ENCODE assay signal across 8 cellular contexts in the genomic region with DNA sequence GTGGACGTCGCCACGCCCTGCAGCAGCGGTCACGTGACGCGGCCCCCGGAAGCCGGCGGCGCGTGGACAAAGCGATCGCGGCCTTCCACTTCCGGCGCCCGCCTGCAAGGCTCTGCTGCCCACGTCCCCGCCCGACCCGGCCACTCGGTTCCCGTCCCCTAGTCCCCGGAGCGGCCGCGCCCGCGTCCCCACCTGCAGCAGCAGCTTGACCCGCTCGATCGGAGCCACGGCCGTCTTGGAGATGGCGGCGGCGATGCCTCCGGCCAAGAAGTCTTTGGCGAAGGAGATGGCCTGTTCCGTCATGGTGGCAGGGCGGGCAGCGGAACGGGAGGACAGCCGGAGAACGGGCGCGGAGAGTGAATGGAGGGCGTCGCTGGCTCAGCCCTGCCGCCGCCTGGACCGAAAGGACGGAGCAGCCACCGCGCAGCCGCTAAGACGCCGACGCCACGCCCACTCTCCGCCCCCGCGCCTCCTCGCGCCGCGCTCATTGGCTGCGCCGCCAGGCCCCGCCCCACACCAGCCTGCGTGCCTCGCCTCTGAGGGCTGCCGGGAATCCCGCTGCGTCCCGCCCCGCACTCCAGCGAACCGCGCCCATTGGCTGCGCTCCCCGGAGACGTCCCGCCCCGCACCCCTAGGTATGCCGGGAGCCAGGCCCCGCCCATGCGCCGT. TPM values are rescaled to one million over a fixed set of nuclear protein-coding genes. Genes with fewer than 3 reads are reported as not detected.
DNase-seq lines count a peak whose midpoint lies in the region; ATAC-seq and TF ChIP-seq lines count a peak whose summit lies in the region.

A gene (minus strand): TSS at position 407 of the 669 bp plus-strand sequence. CDS start 104 bp downstream, at position 303.

- peaks cover 16 to 52% (median 34%) of the 10 kb centered on the region in 4 donors for H3K4me1 Mint-ChIP-seq in CD4-positive, alpha-beta memory T cell
- peaks cover 43 to 62% (median 57%) of the 10 kb centered on the region in 4 donors for H3K4me1 Mint-ChIP-seq in naive thymus-derived CD8-positive, alpha-beta T cell
- peaks cover 71% of the 10 kb centered on the region for H3K4me1 Mint-ChIP-seq in stimulated activated naive CD8-positive, alpha-beta T cell treated with anti-CD3 and anti-CD28 coated beads, Interleukin-15, Interleukin-2, amounts not matched to agents 100 ng/mL and 50 ng/mL, for 24 hours (ENCODE audit: low read depth)

- CTCF ChIA-PET in CD4-positive, alpha-beta memory T cell (lab: Charles Lee; ENCODE audit: partially characterized antibody): no interaction called here

- intact Hi-C loops in CD4-positive, alpha-beta memory T cell (cut with micrococcal nuclease): loop anchor here (1.0 kb wide), 7 partner anchors 61 to 1237 kb away; a partner anchor contains a TSS
- intact Hi-C loops in esophagus muscularis mucosa (cut with DNase I): loop anchor here (2.0 to 5.0 kb wide), 2 partner anchors 45 to 59 kb away; no protein-coding TSS in a partner anchor

- H3K27me3 ChIP-seq in CD4-positive, alpha-beta memory T cell (ENCODE audit: insufficient read depth, low read length): no peaks in the 10 kb centered on the region
- no peaks in the 10 kb centered on the region for H3K27me3 ChIP-seq in esophagus muscularis mucosa

- no peak for TF ChIP-seq EP300 in esophagus muscularis mucosa (IDR thresholded peaks at IDR 0.05)

- peak in 1 of 3 experiments; percentile 25 for TF ChIP-seq CTCF in esophagus muscularis mucosa (IDR thresholded peaks at IDR 0.05)

- peaks cover 47% of the 10 kb centered on the region for H3K4me1 ChIP-seq in CD4-positive, alpha-beta memory T cell (ENCODE audit: insufficient read depth, low read length)
- peaks cover 43 to 68% (median 65%) of the 10 kb centered on the region in 4 donors for H3K4me1 ChIP-seq in esophagus muscularis mucosa

- peaks cover 33 to 43% of the 10 kb centered on the region in 2 donors for H3K36me3 Mint-ChIP-seq in CD4-positive, alpha-beta memory T cell
- peaks cover 0 to 60% (median 5%) of the 10 kb centered on the region in 3 donors for H3K36me3 Mint-ChIP-seq in naive thymus-derived CD8-positive, alpha-beta T cell
- H3K36me3 Mint-ChIP-seq in stimulated activated naive CD8-positive, alpha-beta T cell treated with anti-CD3 and anti-CD28 coated beads, Interleukin-15, Interleukin-2, amounts not matched to agents 100 ng/mL and 50 ng/mL, for 24 hours (ENCODE audit: low read depth): peaks cover 66% of the 10 kb centered on the region

- H3K27ac ChIP-seq in CD4-positive, alpha-beta memory T cell (ENCODE audit: low read depth, low read length): peak within 1 kb of the TSS; percentile 94
- peak within 1 kb of the TSS; percentile 96 to 100 (median 99) for H3K27ac ChIP-seq in esophagus muscularis mucosa (replicated peaks in 1 of 4)

- peak within 1 kb of the TSS; percentile 83 to 96 (median 90) for H3K27ac Mint-ChIP-seq in CD4-positive, alpha-beta memory T cell
- H3K27ac Mint-ChIP-seq in naive thymus-derived CD8-positive, alpha-beta T cell: peak within 1 kb of the TSS; percentile 66 to 98 (median 94)
- peak within 1 kb of the TSS; percentile 96 for H3K27ac Mint-ChIP-seq in stimulated activated naive CD8-positive, alpha-beta T cell treated with anti-CD3 and anti-CD28 coated beads, Interleukin-15, Interleukin-2, amounts not matched to agents 100 ng/mL and 50 ng/mL, for 24 hours

- DNase-seq in CD4-positive, alpha-beta memory T cell: peak; percentile 98 to 99 (median 99)
- DNase-seq in HuH-7 (ENCODE audit: low spot score): peak; percentile 86
- peak; percentile 97 for DNase-seq in activated CD8-positive, alpha-beta memory T cell treated with anti-CD3 and anti-CD28 coated beads, Interleukin-2, amount 50 U/mL, for 24 hours (ENCODE audit: extremely low read depth)
- peak; percentile 100 for DNase-seq in esophagus muscularis mucosa (ENCODE audit: extremely low spot score)
- DNase-seq in naive thymus-derived CD8-positive, alpha-beta T cell: peak; percentile 98 to 100 (median 99)
- no peak for DNase-seq in hippocampal formation (lab: John Stamatoyannopoulos, UW)

- no peaks in the 10 kb centered on the region for H3K9me3 ChIP-seq in CD4-positive, alpha-beta memory T cell (ENCODE audit: control insufficient read depth in 1 of 2, low read length in 2 of 2)
- no peaks in the 10 kb centered on the region for H3K9me3 ChIP-seq in esophagus muscularis mucosa

- H3K9me3 Mint-ChIP-seq in CD4-positive, alpha-beta memory T cell: no peaks in the 10 kb centered on the region
- H3K9me3 Mint-ChIP-seq in naive thymus-derived CD8-positive, alpha-beta T cell: no peaks in the 10 kb centered on the region
- no peaks in the 10 kb centered on the region for H3K9me3 Mint-ChIP-seq in stimulated activated naive CD8-positive, alpha-beta T cell treated with anti-CD3 and anti-CD28 coated beads, Interleukin-15, Interleukin-2, amounts not matched to agents 100 ng/mL and 50 ng/mL, for 24 hours

- peaks cover 38% of the 10 kb centered on the region for H3K36me3 ChIP-seq in CD4-positive, alpha-beta memory T cell (ENCODE audit: insufficient read depth, low read length)
- peaks cover 32 to 53% (median 42%) of the 10 kb centered on the region in 4 donors for H3K36me3 ChIP-seq in esophagus muscularis mucosa

- peak; percentile 91 for TF ChIP-seq POLR2A in esophagus muscularis mucosa (IDR thresholded peaks at IDR 0.05; ENCODE audit: low read depth)

- no peaks in the 10 kb centered on the region for H3K27me3 Mint-ChIP-seq in CD4-positive, alpha-beta memory T cell
- H3K27me3 Mint-ChIP-seq in naive thymus-derived CD8-positive, alpha-beta T cell: no peaks in the 10 kb centered on the region
- H3K27me3 Mint-ChIP-seq in stimulated activated naive CD8-positive, alpha-beta T cell treated with anti-CD3 and anti-CD28 coated beads, Interleukin-15, Interleukin-2, amounts not matched to agents 100 ng/mL and 50 ng/mL, for 24 hours: no peaks in the 10 kb centered on the region

- no CpG with 5 or more reads among the region's 90 CpGs for WGBS in esophagus muscularis mucosa

- peak within 1 kb of the TSS; percentile 88 to 94 (median 91) for H3K4me3 Mint-ChIP-seq in CD4-positive, alpha-beta memory T cell
- peak within 1 kb of the TSS; percentile 87 to 96 (median 91) for H3K4me3 Mint-ChIP-seq in naive thymus-derived CD8-positive, alpha-beta T cell
- peak within 1 kb of the TSS; percentile 94 for H3K4me3 Mint-ChIP-seq in stimulated activated naive CD8-positive, alpha-beta T cell treated with anti-CD3 and anti-CD28 coated beads, Interleukin-15, Interleukin-2, amounts not matched to agents 100 ng/mL and 50 ng/mL, for 24 hours

- H3K4me3 ChIP-seq in CD4-positive, alpha-beta memory T cell (ENCODE audit: low read length in 2 of 2): peak within 1 kb of the TSS; percentile 61 to 94
- H3K4me3 ChIP-seq in esophagus muscularis mucosa: peak within 1 kb of the TSS; percentile 91 to 100 (median 96)

- ATAC-seq in GM21423 (IDR thresholded peaks at IDR 0.05; ENCODE audit: unreplicated experiment): peak; percentile 91
- peak; percentile 94 to 96 for ATAC-seq in naive thymus-derived CD8-positive, alpha-beta T cell

- POLR2A ChIA-PET in CD4-positive, alpha-beta memory T cell (lab: Charles Lee; ENCODE audit: partially characterized antibody): no interaction called here
- POLR2A ChIA-PET in naive thymus-derived CD8-positive, alpha-beta T cell (lab: Charles Lee): no interaction called here

RNA-seq across cellular contexts. Expression of the gene that starts here (rescaled TPM):
- total RNA-seq in CD4-positive, alpha-beta memory T cell: 100 to 1,000 TPM; 249 to 252 TPM
- polyA plus RNA-seq in CD4-positive, alpha-beta memory T cell: 100 to 1,000 TPM; 525 to 540 TPM
- total RNA-seq in esophagus muscularis mucosa: 100 to 1,000 TPM; 266 to 339 (median 313) TPM
- total RNA-seq in naive thymus-derived CD8-positive, alpha-beta T cell: 100 to 1,000 TPM; 251 to 254 TPM
- 100 to 1,000 TPM; 427 to 622 (median 526) TPM for polyA plus RNA-seq in naive thymus-derived CD8-positive, alpha-beta T cell

Comparison
In these comparisons a context has a peak if more than half of its experiments do, and no peak if none do; other contexts are left out.
1. DNase-seq: peak in CD4-positive, alpha-beta memory T cell (5 of 5), HuH-7 (single experiment), activated CD8-positive, alpha-beta memory T cell treated with anti-CD3 and anti-CD28 coated beads, Interleukin-2, amount 50 U/mL, for 24 hours (single experiment), esophagus muscularis mucosa (single experiment) and naive thymus-derived CD8-positive, alpha-beta T cell (10 of 10); none in hippocampal formation (0 of 2).
2. Peak in every context shown above with its lines, with median percentiles within 50 percentile points of each other: H3K27ac Mint-ChIP-seq and H3K4me3 Mint-ChIP-seq.